1 cellular context compared by ENCODE assay signal in the genomic region with DNA sequence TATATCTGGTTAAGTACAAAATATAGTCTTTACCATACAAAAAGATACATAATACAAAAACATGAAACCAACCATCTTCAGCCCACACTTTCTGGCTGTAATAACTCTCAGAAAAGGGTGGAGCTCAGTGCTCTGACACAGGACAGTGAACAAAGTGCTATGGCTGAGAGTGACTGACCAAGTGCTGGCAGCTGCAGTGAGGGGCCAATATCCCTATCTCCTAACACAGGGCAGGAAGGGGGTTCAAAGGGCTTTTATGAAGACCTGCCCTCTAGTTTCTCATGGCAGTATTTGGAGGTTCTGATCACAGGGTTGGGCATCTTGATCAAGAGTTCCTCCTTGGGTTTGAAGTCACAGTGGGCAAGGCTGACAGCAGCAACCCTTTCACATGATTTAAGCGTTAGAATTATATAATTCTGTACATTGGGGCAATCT.
TF ChIP-seq lines count a peak whose summit lies in the region.

No MANE protein-coding gene starts in this region.

TF ChIP-seq in GM12878, 131 proteins besides CTCF, POLR2A, EP300 and RAD21:
- TF ChIP-seq CREM (IDR thresholded peaks at IDR 0.05; ENCODE audit: low read depth) (no peak), SIX5 (IDR thresholded peaks at IDR 0.05; ENCODE audit: low read depth, low read length, severe bottlenecking) (no peak), BHLHE40 (IDR thresholded peaks at IDR 0.05; ENCODE audit: borderline replicate concordance in 1 of 2, low read depth in 2 of 2, low read length in 1 of 2) (no peak), GABPA (IDR thresholded peaks at IDR 0.05; ENCODE audit: low read depth) (no peak), NFXL1 (IDR thresholded peaks at IDR 0.05; ENCODE audit: borderline replicate concordance) (no peak), CEBPB (IDR thresholded peaks at IDR 0.05; ENCODE audit: borderline replicate concordance in 1 of 2, low read depth in 2 of 2, low read length in 2 of 2) (0 out of 4 replicates have a peak, but pooled peaks of 1 of the 2 experiments have one; percentile 14), ZBED1 (IDR thresholded peaks at IDR 0.05; ENCODE audit: borderline replicate concordance) (0 out of 2 replicates have a peak, but pooled peaks have one; percentile 67), BCL11A (IDR thresholded peaks at IDR 0.05; ENCODE audit: low read depth, low read length) (no peak), NFYA (IDR thresholded peaks at IDR 0.05; ENCODE audit: borderline replicate concordance, low read depth, low read length) (no peak), SREBF1 (IDR thresholded peaks at IDR 0.05; ENCODE audit: low read length) (no peak), EZH2 (IDR thresholded peaks at IDR 0.05; ENCODE audit: borderline replicate concordance, control insufficient read depth, low read depth, low read length) (no peak), MXI1 (IDR thresholded peaks at IDR 0.05; ENCODE audit: low read depth, low read length) (no peak), EGR1 (IDR thresholded peaks at IDR 0.05; ENCODE audit: borderline replicate concordance in 1 of 2, low read depth in 2 of 2, low read length in 2 of 2) (no peak), RCOR1 (conservative IDR thresholded peaks at IDR 0.05; ENCODE audit: low read depth, low read length) (no peak), RBBP5 (conservative IDR thresholded peaks at IDR 0.05) (no peak), NR2F1 (conservative IDR thresholded peaks at IDR 0.05) (no peak), SMAD5 (IDR thresholded peaks at IDR 0.05; ENCODE audit: low read depth) (peak; percentile 74; the same call in 1 of the 2 replicates), STAT1 (conservative IDR thresholded peaks at IDR 0.05) (no peak), FOS (IDR thresholded peaks at IDR 0.05; ENCODE audit: borderline replicate concordance, extremely low read depth, insufficient read length) (no peak), RAD51 (IDR thresholded peaks at IDR 0.05) (no peak), SP1 (IDR thresholded peaks at IDR 0.05; ENCODE audit: low read depth, low read length) (no peak), SMC3 (IDR thresholded peaks at IDR 0.05; ENCODE audit: borderline replicate concordance, low read length) (no peak), TARDBP (IDR thresholded peaks at IDR 0.05; ENCODE audit: borderline replicate concordance) (no peak), EED (IDR thresholded peaks at IDR 0.05; ENCODE audit: low read depth) (no peak), BACH1 (IDR thresholded peaks at IDR 0.05; ENCODE audit: borderline replicate concordance) (no peak), SMAD1 (IDR thresholded peaks at IDR 0.05; ENCODE audit: low read depth, partially characterized antibody) (no peak), NR2C1 (IDR thresholded peaks at IDR 0.05) (no peak), IKZF2 (IDR thresholded peaks at IDR 0.05) (no peak), FOXK2 (IDR thresholded peaks at IDR 0.05) (no peak), DPF2 (IDR thresholded peaks at IDR 0.05) (no peak), ZNF384 (IDR thresholded peaks at IDR 0.05; ENCODE audit: borderline replicate concordance, low read depth, low read length) (no peak), FOXM1 (IDR thresholded peaks at IDR 0.05; ENCODE audit: low read depth, low read length) (0 out of 2 replicates have a peak, but pooled peaks have one; percentile 24), POLR2AphosphoS5 (IDR thresholded peaks at IDR 0.05; ENCODE audit: low read length) (peak; percentile 67; the same call in 1 of the 2 replicates), MTA3 (IDR thresholded peaks at IDR 0.05; ENCODE audit: borderline replicate concordance, low read length) (no peak)
- TF ChIP-seq, protein P1, sequence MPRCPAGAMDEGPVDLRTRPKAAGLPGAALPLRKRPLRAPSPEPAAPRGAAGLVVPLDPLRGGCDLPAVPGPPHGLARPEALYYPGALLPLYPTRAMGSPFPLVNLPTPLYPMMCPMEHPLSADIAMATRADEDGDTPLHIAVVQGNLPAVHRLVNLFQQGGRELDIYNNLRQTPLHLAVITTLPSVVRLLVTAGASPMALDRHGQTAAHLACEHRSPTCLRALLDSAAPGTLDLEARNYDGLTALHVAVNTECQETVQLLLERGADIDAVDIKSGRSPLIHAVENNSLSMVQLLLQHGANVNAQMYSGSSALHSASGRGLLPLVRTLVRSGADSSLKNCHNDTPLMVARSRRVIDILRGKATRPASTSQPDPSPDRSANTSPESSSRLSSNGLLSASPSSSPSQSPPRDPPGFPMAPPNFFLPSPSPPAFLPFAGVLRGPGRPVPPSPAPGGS (IDR thresholded peaks at IDR 0.05; ENCODE audit: borderline replicate concordance, insufficient read depth, low read depth, low read length, poor library complexity, severe bottlenecking): no peak
- TF ChIP-seq, protein P2, sequence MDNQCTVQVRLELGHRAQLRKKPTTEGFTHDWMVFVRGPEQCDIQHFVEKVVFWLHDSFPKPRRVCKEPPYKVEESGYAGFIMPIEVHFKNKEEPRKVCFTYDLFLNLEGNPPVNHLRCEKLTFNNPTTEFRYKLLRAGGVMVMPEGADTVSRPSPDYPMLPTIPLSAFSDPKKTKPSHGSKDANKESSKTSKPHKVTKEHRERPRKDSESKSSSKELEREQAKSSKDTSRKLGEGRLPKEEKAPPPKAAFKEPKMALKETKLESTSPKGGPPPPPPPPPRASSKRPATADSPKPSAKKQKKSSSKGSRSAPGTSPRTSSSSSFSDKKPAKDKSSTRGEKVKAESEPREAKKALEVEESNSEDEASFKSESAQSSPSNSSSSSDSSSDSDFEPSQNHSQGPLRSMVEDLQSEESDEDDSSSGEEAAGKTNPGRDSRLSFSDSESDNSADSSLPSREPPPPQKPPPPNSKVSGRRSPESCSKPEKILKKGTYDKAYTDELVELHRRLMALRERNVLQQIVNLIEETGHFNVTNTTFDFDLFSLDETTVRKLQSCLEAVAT (IDR thresholded peaks at IDR 0.05): no peak
- TF ChIP-seq, protein P3, sequence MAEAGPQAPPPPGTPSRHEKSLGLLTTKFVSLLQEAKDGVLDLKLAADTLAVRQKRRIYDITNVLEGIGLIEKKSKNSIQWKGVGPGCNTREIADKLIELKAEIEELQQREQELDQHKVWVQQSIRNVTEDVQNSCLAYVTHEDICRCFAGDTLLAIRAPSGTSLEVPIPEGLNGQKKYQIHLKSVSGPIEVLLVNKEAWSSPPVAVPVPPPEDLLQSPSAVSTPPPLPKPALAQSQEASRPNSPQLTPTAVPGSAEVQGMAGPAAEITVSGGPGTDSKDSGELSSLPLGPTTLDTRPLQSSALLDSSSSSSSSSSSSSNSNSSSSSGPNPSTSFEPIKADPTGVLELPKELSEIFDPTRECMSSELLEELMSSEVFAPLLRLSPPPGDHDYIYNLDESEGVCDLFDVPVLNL (IDR thresholded peaks at IDR 0.05; ENCODE audit: low read depth, low read length): no peak
- TF ChIP-seq, protein P4, sequence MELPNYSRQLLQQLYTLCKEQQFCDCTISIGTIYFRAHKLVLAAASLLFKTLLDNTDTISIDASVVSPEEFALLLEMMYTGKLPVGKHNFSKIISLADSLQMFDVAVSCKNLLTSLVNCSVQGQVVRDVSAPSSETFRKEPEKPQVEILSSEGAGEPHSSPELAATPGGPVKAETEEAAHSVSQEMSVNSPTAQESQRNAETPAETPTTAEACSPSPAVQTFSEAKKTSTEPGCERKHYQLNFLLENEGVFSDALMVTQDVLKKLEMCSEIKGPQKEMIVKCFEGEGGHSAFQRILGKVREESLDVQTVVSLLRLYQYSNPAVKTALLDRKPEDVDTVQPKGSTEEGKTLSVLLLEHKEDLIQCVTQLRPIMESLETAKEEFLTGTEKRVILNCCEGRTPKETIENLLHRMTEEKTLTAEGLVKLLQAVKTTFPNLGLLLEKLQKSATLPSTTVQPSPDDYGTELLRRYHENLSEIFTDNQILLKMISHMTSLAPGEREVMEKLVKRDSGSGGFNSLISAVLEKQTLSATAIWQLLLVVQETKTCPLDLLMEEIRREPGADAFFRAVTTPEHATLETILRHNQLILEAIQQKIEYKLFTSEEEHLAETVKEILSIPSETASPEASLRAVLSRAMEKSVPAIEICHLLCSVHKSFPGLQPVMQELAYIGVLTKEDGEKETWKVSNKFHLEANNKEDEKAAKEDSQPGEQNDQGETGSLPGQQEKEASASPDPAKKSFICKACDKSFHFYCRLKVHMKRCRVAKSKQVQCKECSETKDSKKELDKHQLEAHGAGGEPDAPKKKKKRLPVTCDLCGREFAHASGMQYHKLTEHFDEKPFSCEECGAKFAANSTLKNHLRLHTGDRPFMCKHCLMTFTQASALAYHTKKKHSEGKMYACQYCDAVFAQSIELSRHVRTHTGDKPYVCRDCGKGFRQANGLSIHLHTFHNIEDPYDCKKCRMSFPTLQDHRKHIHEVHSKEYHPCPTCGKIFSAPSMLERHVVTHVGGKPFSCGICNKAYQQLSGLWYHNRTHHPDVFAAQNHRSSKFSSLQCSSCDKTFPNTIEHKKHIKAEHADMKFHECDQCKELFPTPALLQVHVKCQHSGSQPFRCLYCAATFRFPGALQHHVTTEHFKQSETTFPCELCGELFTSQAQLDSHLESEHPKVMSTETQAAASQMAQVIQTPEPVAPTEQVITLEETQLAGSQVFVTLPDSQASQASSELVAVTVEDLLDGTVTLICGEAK (IDR thresholded peaks at IDR 0.05; ENCODE audit: borderline replicate concordance): no peak
- TF ChIP-seq, protein P5, sequence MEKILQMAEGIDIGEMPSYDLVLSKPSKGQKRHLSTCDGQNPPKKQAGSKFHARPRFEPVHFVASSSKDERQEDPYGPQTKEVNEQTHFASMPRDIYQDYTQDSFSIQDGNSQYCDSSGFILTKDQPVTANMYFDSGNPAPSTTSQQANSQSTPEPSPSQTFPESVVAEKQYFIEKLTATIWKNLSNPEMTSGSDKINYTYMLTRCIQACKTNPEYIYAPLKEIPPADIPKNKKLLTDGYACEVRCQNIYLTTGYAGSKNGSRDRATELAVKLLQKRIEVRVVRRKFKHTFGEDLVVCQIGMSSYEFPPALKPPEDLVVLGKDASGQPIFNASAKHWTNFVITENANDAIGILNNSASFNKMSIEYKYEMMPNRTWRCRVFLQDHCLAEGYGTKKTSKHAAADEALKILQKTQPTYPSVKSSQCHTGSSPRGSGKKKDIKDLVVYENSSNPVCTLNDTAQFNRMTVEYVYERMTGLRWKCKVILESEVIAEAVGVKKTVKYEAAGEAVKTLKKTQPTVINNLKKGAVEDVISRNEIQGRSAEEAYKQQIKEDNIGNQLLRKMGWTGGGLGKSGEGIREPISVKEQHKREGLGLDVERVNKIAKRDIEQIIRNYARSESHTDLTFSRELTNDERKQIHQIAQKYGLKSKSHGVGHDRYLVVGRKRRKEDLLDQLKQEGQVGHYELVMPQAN (conservative IDR thresholded peaks at IDR 0.05): no peak
- TF ChIP-seq, protein P6, sequence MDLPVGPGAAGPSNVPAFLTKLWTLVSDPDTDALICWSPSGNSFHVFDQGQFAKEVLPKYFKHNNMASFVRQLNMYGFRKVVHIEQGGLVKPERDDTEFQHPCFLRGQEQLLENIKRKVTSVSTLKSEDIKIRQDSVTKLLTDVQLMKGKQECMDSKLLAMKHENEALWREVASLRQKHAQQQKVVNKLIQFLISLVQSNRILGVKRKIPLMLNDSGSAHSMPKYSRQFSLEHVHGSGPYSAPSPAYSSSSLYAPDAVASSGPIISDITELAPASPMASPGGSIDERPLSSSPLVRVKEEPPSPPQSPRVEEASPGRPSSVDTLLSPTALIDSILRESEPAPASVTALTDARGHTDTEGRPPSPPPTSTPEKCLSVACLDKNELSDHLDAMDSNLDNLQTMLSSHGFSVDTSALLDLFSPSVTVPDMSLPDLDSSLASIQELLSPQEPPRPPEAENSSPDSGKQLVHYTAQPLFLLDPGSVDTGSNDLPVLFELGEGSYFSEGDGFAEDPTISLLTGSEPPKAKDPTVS (IDR thresholded peaks at IDR 0.05; ENCODE audit: low read depth, low read length): no peak
